ENCODE assay signal across 10 cellular contexts in genomic region chr6:21109421-21110178, GRCh38.
A peak's percentile ranks its signal among the peaks of the same experiment; 100 is the strongest.
DNase-seq lines count a peak whose midpoint lies in the region; FAIRE-seq and TF ChIP-seq lines count a peak whose summit lies in the region.
"Had no signal": no experiment of that assay in that cellular context is flagged by ENCODE, and none has a peak within 500 bp of the region (broad histone marks: within the 10 kb centered on the region; RNA-seq: fewer than 3 reads in every experiment).

No MANE protein-coding gene starts in this region.

- H3K27ac ChIP-seq in neural progenitor cell: no peak overlapping the region
- no peak overlapping the region for H3K27ac ChIP-seq in tibial nerve

- DNase-seq in GM03348 (ENCODE audit: low spot score) (peak; percentile 72), RCC 7860 (ENCODE audit: low spot score) (peak; percentile 72), COR-L47 (lab: John Stamatoyannopoulos, UW) (no peak), neural progenitor cell (ENCODE audit: low spot score) (no peak), retina (no peak), tibial nerve (ENCODE audit: low spot score in 2 of 2) (no peak)
- DNase-seq: activated gamma-delta T cell treated with Interleukin-2 at 50 U/mL for 16 hours, NCI-H524 had no signal

- no peak for TF ChIP-seq POLR2A in tibial nerve (IDR thresholded peaks at IDR 0.05)

- H3K27me3 ChIP-seq in neural progenitor cell (no peaks in the 10 kb centered on the region), tibial nerve (no peaks in the 10 kb centered on the region)

- H3K36me3 Mint-ChIP-seq in nephron (ENCODE audit: low read depth) (no peaks in the 10 kb centered on the region), neural progenitor cell (peaks cover 2% of the 10 kb centered on the region)

- H3K9me3 ChIP-seq in neural progenitor cell (ENCODE audit: low read depth) (no peaks in the 10 kb centered on the region), tibial nerve (no peaks in the 10 kb centered on the region)

- 43 to 50% methylated on average over 5 of the region's 5 CpGs for WGBS in tibial nerve, 2 donors

- H3K4me1 ChIP-seq in neural progenitor cell: peaks cover 37% of the 10 kb centered on the region
- no peaks in the 10 kb centered on the region for H3K4me1 ChIP-seq in tibial nerve

- H3K27me3 Mint-ChIP-seq in nephron (ENCODE audit: low read depth) (no peaks in the 10 kb centered on the region), neural progenitor cell (ENCODE audit: insufficient read depth, low read depth) (no peaks in the 10 kb centered on the region)

- no peaks in the 10 kb centered on the region for H3K9me3 Mint-ChIP-seq in nephron
- no peaks in the 10 kb centered on the region for H3K9me3 Mint-ChIP-seq in neural progenitor cell

- no peaks in the 10 kb centered on the region for H4K20me1 ChIP-seq in neural progenitor cell (ENCODE audit: low read depth)

- H3K4me2 ChIP-seq in neural progenitor cell: no peak overlapping the region

- H3K79me2 ChIP-seq in neural progenitor cell (ENCODE audit: low read depth): no peaks in the 10 kb centered on the region

- H3K4me3 Mint-ChIP-seq in nephron (no peak overlapping the region), neural progenitor cell (no peak overlapping the region)

- no peak overlapping the region for H3K9ac ChIP-seq in neural progenitor cell

- FAIRE-seq in RCC 7860 (lab: Jason Lieb, UNC): peak; percentile 92
- FAIRE-seq in endometrium (lab: Jason Lieb, UNC): peak; percentile 99

- no peaks in the 10 kb centered on the region for H3K36me3 ChIP-seq in neural progenitor cell
- H3K36me3 ChIP-seq in tibial nerve: no peaks in the 10 kb centered on the region

- TF ChIP-seq EP300 in tibial nerve (IDR thresholded peaks at IDR 0.05): no peak

- H3K4me3 ChIP-seq in neural progenitor cell: no peak overlapping the region
- H3K4me3 ChIP-seq in tibial nerve: no peak overlapping the region

- no peak for TF ChIP-seq CTCF in nephron (IDR thresholded peaks at IDR 0.05; ENCODE audit: unreplicated experiment in 3 of 3)
- TF ChIP-seq CTCF in neural progenitor cell (IDR thresholded peaks at IDR 0.05): no peak
- no peak for TF ChIP-seq CTCF in tibial nerve (IDR thresholded peaks at IDR 0.05)

- no peak overlapping the region for H2AFZ ChIP-seq in neural progenitor cell (replicated peaks)

- H3K4me1 Mint-ChIP-seq in nephron (peaks cover 35% of the 10 kb centered on the region), neural progenitor cell (peaks cover 26% of the 10 kb centered on the region)

- H3F3A ChIP-seq in neural progenitor cell (ENCODE audit: low read depth): peaks cover 6% of the 10 kb centered on the region

- H3K27ac Mint-ChIP-seq in nephron (peak overlapping the region; percentile 58 to 67 (median 66)), neural progenitor cell (no peak overlapping the region)

Comparison
In these comparisons a context has a peak if more than half of its experiments do, and no peak if none do; other contexts are left out.
1. DNase-seq: peak in GM03348 (single experiment) and RCC 7860 (single experiment); none in COR-L47 (single experiment), neural progenitor cell (single experiment), retina (single experiment) and tibial nerve (0 of 2).